In genomic region chr19:42241279-42241678, GRCh38 we compare ENCODE assay signal across 1 cellular context.
TF ChIP-seq lines count a peak whose summit lies in the region.

No MANE protein-coding gene starts in this region.

TF ChIP-seq in HCT116, 20 proteins besides CTCF, POLR2A, EP300 and RAD21:
- TF ChIP-seq, protein P1, sequence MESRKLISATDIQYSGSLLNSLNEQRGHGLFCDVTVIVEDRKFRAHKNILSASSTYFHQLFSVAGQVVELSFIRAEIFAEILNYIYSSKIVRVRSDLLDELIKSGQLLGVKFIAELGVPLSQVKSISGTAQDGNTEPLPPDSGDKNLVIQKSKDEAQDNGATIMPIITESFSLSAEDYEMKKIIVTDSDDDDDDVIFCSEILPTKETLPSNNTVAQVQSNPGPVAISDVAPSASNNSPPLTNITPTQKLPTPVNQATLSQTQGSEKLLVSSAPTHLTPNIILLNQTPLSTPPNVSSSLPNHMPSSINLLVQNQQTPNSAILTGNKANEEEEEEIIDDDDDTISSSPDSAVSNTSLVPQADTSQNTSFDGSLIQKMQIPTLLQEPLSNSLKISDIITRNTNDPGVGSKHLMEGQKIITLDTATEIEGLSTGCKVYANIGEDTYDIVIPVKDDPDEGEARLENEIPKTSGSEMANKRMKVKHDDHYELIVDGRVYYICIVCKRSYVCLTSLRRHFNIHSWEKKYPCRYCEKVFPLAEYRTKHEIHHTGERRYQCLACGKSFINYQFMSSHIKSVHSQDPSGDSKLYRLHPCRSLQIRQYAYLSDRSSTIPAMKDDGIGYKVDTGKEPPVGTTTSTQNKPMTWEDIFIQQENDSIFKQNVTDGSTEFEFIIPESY (IDR thresholded peaks at IDR 0.05; ENCODE audit: extremely low read depth, insufficient replicate concordance, low read length), result no peak
- no peak for TF ChIP-seq YY1 (IDR thresholded peaks at IDR 0.05; ENCODE audit: extremely low read depth, insufficient replicate concordance, low read depth, low read length)
- TF ChIP-seq POLR2AphosphoS5 (IDR thresholded peaks at IDR 0.05; ENCODE audit: low read depth, low read length), result no peak
- no peak for TF ChIP-seq ZFX (IDR thresholded peaks at IDR 0.05)
- no peak for TF ChIP-seq ZNF274 (IDR thresholded peaks at IDR 0.05; ENCODE audit: low read depth, low read length)
- TF ChIP-seq SIN3A (IDR thresholded peaks at IDR 0.05; ENCODE audit: low read depth), result no peak
- no peak for TF ChIP-seq SRF (IDR thresholded peaks at IDR 0.05; ENCODE audit: low read depth)
- no peak for TF ChIP-seq EZH2 (IDR thresholded peaks at IDR 0.05)
- no peak for TF ChIP-seq SP1 (IDR thresholded peaks at IDR 0.05; ENCODE audit: low read depth)
- TF ChIP-seq JUND (IDR thresholded peaks at IDR 0.05), result no peak
- TF ChIP-seq EGR1 (IDR thresholded peaks at IDR 0.05; ENCODE audit: low read depth), result no peak
- no peak for TF ChIP-seq TCF7L2 (IDR thresholded peaks at IDR 0.05; ENCODE audit: borderline replicate concordance, extremely low read depth, insufficient read depth, insufficient read length)
